26 cellular contexts compared by ENCODE assay signal in the genomic region with DNA sequence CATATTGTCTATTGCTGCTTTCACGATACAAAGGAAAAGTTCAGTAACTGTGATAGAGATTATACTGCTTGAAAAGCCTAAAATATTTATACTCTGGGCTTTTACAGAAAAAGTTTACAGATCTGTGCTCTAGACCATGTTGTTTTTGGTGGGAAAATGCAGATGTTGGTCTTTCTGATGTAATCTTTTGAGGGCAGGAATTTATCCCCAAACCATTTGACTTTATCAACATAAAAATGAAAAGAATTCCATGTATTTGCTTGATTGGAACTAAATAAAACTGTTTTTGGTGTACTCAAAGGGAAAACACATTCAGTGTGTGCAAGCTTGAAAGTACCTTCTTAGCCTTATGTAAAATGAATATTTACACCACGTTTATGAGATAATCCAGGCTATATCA.
"Had no signal": no experiment of that assay in that cellular context is flagged by ENCODE, and none has a peak within 500 bp of the region (broad histone marks: within the 10 kb centered on the region; RNA-seq: fewer than 3 reads in every experiment).

No MANE protein-coding gene starts in this region.

- H3K27me3 ChIP-seq: esophagus squamous epithelium, ovary, sigmoid colon, spleen, tibial nerve, upper lobe of left lung had no signal

- H3K9me3 ChIP-seq: esophagus squamous epithelium, ovary, psoas muscle, sigmoid colon, spleen, thoracic aorta, tibial nerve, upper lobe of left lung had no signal

- DNase-seq: dermis blood vessel endothelial cell; effector memory CD4-positive, alpha-beta T cell; erythroblast; esophagus squamous epithelium; foreskin melanocyte; glutamatergic neuron; hypothalamus; kidney; mucosa of descending colon; naive B cell; occipital lobe; ovary; posterior cingulate gyrus; psoas muscle; right cardiac atrium; sigmoid colon; spleen; stimulated activated CD4-positive, alpha-beta T cell treated with anti-CD3 and anti-CD28 coated beads, Interleukin-4, amount 100 ng/mL, for 4 hours; stimulated activated naive B cell treated with anti-CD40 and anti-IgM and Interleukin-4, amounts not matched to agents 10 μg/mL and 1 μg/mL and 100 μg/mL, for 72 hours; upper lobe of left lung had no signal

- H3K27ac ChIP-seq: coronary artery, esophagus squamous epithelium, ovary, psoas muscle, sigmoid colon, spleen, thoracic aorta, tibial nerve, upper lobe of left lung had no signal

- H3K4me1 ChIP-seq: esophagus squamous epithelium, psoas muscle, sigmoid colon, spleen, tibial nerve, upper lobe of left lung had no signal

- H3K4me3 ChIP-seq: coronary artery, esophagus squamous epithelium, lung, mucosa of descending colon, ovary, psoas muscle, sigmoid colon, spleen, thoracic aorta, tibial nerve, upper lobe of left lung had no signal

- FAIRE-seq: endometrium, kidney, urothelium cell line had no signal

- H3K36me3 ChIP-seq: esophagus squamous epithelium, ovary, sigmoid colon, spleen, thoracic aorta, tibial nerve, upper lobe of left lung had no signal
